Comparison of ENCODE assay signal across 2 cellular contexts in the genomic region with DNA sequence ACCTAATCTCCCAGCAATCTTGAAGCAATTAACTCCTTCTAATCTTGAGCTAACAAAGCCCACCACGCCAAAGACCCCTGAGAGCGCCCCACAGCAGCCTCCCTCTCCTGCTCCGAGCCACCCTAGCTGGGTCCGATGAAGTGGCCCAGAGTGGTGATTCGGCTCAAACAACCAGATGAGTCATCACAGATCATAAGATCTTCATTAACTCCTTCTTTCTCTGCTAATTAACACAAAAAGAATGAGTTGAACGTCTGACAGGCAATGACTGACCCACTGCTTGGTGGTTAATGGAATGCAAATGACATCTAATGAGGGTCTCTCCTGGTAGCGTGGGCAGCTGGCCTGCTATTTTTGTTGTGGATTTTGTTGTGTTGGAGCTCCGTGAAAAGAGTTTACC.
TF ChIP-seq lines count a peak whose summit lies in the region.

No MANE protein-coding gene starts in this region.

TF ChIP-seq in GM23338, 12 proteins besides CTCF, POLR2A, EP300 and RAD21:
- TF ChIP-seq ZNF114 (CRISPR knock-in tag; IDR thresholded peaks at IDR 0.05) (no peak), ETS1 (IDR thresholded peaks at IDR 0.05) (no peak), ZNF331 (CRISPR knock-in tag; IDR thresholded peaks at IDR 0.05; ENCODE audit: low read depth) (no peak), CREB1 (CRISPR knock-in tag; IDR thresholded peaks at IDR 0.05; ENCODE audit: low read depth) (no peak), STAT1 (IDR thresholded peaks at IDR 0.05; ENCODE audit: unreplicated experiment) (no peak), EZH2 (IDR thresholded peaks at IDR 0.05; ENCODE audit: low read depth, unreplicated experiment) (no peak)
- TF ChIP-seq, protein P1, sequence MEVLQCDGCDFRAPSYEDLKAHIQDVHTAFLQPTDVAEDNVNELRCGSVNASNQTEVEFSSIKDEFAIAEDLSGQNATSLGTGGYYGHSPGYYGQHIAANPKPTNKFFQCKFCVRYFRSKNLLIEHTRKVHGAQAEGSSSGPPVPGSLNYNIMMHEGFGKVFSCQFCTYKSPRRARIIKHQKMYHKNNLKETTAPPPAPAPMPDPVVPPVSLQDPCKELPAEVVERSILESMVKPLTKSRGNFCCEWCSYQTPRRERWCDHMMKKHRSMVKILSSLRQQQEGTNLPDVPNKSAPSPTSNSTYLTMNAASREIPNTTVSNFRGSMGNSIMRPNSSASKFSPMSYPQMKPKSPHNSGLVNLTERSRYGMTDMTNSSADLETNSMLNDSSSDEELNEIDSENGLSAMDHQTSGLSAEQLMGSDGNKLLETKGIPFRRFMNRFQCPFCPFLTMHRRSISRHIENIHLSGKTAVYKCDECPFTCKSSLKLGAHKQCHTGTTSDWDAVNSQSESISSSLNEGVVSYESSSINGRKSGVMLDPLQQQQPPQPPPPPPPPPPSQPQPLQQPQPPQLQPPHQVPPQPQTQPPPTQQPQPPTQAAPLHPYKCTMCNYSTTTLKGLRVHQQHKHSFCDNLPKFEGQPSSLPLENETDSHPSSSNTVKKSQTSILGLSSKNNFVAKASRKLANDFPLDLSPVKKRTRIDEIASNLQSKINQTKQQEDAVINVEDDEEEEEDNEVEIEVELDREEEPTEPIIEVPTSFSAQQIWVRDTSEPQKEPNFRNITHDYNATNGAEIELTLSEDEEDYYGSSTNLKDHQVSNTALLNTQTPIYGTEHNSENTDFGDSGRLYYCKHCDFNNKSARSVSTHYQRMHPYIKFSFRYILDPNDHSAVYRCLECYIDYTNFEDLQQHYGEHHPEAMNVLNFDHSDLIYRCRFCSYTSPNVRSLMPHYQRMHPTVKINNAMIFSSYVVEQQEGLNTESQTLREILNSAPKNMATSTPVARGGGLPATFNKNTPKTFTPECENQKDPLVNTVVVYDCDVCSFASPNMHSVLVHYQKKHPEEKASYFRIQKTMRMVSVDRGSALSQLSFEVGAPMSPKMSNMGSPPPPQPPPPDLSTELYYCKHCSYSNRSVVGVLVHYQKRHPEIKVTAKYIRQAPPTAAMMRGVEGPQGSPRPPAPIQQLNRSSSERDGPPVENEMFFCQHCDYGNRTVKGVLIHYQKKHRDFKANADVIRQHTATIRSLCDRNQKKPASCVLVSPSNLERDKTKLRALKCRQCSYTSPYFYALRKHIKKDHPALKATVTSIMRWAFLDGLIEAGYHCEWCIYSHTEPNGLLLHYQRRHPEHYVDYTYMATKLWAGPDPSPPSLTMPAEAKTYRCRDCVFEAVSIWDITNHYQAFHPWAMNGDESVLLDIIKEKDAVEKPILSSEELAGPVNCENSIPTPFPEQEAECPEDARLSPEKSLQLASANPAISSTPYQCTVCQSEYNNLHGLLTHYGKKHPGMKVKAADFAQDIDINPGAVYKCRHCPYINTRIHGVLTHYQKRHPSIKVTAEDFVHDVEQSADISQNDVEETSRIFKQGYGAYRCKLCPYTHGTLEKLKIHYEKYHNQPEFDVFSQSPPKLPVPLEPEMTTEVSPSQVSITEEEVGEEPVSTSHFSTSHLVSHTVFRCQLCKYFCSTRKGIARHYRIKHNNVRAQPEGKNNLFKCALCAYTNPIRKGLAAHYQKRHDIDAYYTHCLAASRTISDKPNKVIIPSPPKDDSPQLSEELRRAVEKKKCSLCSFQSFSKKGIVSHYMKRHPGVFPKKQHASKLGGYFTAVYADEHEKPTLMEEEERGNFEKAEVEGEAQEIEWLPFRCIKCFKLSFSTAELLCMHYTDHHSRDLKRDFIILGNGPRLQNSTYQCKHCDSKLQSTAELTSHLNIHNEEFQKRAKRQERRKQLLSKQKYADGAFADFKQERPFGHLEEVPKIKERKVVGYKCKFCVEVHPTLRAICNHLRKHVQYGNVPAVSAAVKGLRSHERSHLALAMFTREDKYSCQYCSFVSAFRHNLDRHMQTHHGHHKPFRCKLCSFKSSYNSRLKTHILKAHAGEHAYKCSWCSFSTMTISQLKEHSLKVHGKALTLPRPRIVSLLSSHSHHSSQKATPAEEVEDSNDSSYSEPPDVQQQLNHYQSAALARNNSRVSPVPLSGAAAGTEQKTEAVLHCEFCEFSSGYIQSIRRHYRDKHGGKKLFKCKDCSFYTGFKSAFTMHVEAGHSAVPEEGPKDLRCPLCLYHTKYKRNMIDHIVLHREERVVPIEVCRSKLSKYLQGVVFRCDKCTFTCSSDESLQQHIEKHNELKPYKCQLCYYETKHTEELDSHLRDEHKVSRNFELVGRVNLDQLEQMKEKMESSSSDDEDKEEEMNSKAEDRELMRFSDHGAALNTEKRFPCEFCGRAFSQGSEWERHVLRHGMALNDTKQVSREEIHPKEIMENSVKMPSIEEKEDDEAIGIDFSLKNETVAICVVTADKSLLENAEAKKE (CRISPR knock-in tag; IDR thresholded peaks at IDR 0.05): no peak
- TF ChIP-seq, protein P2, sequence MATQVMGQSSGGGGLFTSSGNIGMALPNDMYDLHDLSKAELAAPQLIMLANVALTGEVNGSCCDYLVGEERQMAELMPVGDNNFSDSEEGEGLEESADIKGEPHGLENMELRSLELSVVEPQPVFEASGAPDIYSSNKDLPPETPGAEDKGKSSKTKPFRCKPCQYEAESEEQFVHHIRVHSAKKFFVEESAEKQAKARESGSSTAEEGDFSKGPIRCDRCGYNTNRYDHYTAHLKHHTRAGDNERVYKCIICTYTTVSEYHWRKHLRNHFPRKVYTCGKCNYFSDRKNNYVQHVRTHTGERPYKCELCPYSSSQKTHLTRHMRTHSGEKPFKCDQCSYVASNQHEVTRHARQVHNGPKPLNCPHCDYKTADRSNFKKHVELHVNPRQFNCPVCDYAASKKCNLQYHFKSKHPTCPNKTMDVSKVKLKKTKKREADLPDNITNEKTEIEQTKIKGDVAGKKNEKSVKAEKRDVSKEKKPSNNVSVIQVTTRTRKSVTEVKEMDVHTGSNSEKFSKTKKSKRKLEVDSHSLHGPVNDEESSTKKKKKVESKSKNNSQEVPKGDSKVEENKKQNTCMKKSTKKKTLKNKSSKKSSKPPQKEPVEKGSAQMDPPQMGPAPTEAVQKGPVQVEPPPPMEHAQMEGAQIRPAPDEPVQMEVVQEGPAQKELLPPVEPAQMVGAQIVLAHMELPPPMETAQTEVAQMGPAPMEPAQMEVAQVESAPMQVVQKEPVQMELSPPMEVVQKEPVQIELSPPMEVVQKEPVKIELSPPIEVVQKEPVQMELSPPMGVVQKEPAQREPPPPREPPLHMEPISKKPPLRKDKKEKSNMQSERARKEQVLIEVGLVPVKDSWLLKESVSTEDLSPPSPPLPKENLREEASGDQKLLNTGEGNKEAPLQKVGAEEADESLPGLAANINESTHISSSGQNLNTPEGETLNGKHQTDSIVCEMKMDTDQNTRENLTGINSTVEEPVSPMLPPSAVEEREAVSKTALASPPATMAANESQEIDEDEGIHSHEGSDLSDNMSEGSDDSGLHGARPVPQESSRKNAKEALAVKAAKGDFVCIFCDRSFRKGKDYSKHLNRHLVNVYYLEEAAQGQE (IDR thresholded peaks at IDR 0.05; ENCODE audit: unreplicated experiment): no peak
TF ChIP-seq in GM23338: peak in this region for 0.

TF ChIP-seq in K562, 482 proteins besides CTCF, POLR2A, EP300 and RAD21:
- peak; percentile 52 for TF ChIP-seq ATF3 (IDR thresholded peaks at IDR 0.05)
- TF ChIP-seq ATF3 (CRISPR knock-in tag; conservative IDR thresholded peaks at IDR 0.05): no peak
- TF ChIP-seq, protein P3, sequence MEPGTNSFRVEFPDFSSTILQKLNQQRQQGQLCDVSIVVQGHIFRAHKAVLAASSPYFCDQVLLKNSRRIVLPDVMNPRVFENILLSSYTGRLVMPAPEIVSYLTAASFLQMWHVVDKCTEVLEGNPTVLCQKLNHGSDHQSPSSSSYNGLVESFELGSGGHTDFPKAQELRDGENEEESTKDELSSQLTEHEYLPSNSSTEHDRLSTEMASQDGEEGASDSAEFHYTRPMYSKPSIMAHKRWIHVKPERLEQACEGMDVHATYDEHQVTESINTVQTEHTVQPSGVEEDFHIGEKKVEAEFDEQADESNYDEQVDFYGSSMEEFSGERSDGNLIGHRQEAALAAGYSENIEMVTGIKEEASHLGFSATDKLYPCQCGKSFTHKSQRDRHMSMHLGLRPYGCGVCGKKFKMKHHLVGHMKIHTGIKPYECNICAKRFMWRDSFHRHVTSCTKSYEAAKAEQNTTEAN (CRISPR knock-in tag; IDR thresholded peaks at IDR 0.05): no peak
- TF ChIP-seq LEF1 (IDR thresholded peaks at IDR 0.05): no peak
- peak; percentile 74 for TF ChIP-seq FOSL1 (tag; conservative IDR thresholded peaks at IDR 0.05)
- no peak for TF ChIP-seq MXI1 (IDR thresholded peaks at IDR 0.05; ENCODE audit: low read depth, low read length)
- TF ChIP-seq NCOR1 (IDR thresholded peaks at IDR 0.05): no peak
- TF ChIP-seq, protein P4, sequence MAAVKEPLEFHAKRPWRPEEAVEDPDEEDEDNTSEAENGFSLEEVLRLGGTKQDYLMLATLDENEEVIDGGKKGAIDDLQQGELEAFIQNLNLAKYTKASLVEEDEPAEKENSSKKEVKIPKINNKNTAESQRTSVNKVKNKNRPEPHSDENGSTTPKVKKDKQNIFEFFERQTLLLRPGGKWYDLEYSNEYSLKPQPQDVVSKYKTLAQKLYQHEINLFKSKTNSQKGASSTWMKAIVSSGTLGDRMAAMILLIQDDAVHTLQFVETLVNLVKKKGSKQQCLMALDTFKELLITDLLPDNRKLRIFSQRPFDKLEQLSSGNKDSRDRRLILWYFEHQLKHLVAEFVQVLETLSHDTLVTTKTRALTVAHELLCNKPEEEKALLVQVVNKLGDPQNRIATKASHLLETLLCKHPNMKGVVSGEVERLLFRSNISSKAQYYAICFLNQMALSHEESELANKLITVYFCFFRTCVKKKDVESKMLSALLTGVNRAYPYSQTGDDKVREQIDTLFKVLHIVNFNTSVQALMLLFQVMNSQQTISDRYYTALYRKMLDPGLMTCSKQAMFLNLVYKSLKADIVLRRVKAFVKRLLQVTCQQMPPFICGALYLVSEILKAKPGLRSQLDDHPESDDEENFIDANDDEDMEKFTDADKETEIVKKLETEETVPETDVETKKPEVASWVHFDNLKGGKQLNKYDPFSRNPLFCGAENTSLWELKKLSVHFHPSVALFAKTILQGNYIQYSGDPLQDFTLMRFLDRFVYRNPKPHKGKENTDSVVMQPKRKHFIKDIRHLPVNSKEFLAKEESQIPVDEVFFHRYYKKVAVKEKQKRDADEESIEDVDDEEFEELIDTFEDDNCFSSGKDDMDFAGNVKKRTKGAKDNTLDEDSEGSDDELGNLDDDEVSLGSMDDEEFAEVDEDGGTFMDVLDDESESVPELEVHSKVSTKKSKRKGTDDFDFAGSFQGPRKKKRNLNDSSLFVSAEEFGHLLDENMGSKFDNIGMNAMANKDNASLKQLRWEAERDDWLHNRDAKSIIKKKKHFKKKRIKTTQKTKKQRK (IDR thresholded peaks at IDR 0.05; ENCODE audit: borderline replicate concordance, low read depth, low read length): no peak
- TF ChIP-seq HNRNPK (IDR thresholded peaks at IDR 0.05; ENCODE audit: low read depth, low read length, poor library complexity, severe bottlenecking): no peak
TF ChIP-seq in K562: peak in this region for 2.
